12 cellular contexts compared by ENCODE assay signal in the genomic region with DNA sequence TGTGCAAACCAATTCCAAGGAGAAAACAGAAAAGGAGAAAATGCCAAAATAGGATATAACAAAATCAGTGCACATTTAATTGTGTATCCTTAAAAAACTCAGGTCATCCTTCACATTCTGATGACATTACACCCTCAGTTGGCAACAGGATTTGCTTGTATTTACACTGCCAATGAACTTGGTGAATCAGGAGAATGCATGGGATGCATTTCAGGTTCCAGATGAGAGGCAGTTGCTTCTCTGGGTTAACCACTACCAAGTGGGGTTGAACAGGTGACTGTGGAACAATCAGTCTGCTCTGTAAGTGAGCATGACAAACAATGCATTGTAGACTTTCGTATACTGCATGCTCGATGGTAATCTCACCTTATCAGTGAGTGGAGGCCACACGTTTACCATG.
A peak's percentile ranks its signal among the peaks of the same experiment; 100 is the strongest.
DNase-seq lines count a peak whose midpoint lies in the region; ATAC-seq and TF ChIP-seq lines count a peak whose summit lies in the region.
"Had no signal": no experiment of that assay in that cellular context is flagged by ENCODE, and none has a peak within 500 bp of the region (broad histone marks: within the 10 kb centered on the region; RNA-seq: fewer than 3 reads in every experiment).

No MANE protein-coding gene starts in this region.

- H3K9me3 ChIP-seq in thyroid gland, result no peaks in the 10 kb centered on the region

- intact Hi-C loops in thyroid gland (cut with DNase I), result no loop called here

- peaks cover 5% of the 10 kb centered on the region for H3K36me3 ChIP-seq in brain microvascular endothelial cell (replicated peaks)
- H3K36me3 ChIP-seq in thyroid gland, result no peaks in the 10 kb centered on the region

- WGBS in thyroid gland, 2 donors, result 82 to 93% methylated on average over 3 of the region's 3 CpGs

- no peak for TF ChIP-seq POLR2A in thyroid gland (IDR thresholded peaks at IDR 0.05)

- peak; percentile 29 for DNase-seq in M059J (ENCODE audit: low read depth)
- DNase-seq in brain microvascular endothelial cell, result no peak
- peak; percentile 60 for DNase-seq in kidney tubule cell (ENCODE audit: low spot score)
- DNase-seq in thyroid gland, result no peak
- DNase-seq in COLO668 (lab: John Stamatoyannopoulos, UW; ENCODE audit: unreplicated experiment), result no peak
- no peak for DNase-seq in NCI-H1436 treated with DMSO at 0.1 percent for 48 hours (lab: John Stamatoyannopoulos, UW)
- DNase-seq: activated T-cell treated with anti-CD3 and anti-CD28 coated beads, Interleukin-2, amount 50 U/mL, for 24 hours; cerebellar nuclear complex; Kasumi-1; small intestine had no signal

- no peak for ATAC-seq in GM18498 (IDR thresholded peaks at IDR 0.05; ENCODE audit: unreplicated experiment)

- peak overlapping the region; percentile 94 for H3K27ac ChIP-seq in brain microvascular endothelial cell
- peak overlapping the region in 2 of 3 donors; percentile 57 to 64 for H3K27ac ChIP-seq in thyroid gland
- H3K27ac ChIP-seq: RWPE1 had no signal

- H3K4me3 ChIP-seq in brain microvascular endothelial cell (ENCODE audit: low read depth, low read length) (no peak overlapping the region), thyroid gland (replicated peaks in 1 of 3) (no peak overlapping the region)

- in situ Hi-C loops in brain microvascular endothelial cell (cut with HindIII; ENCODE audit: low pct_ligation_motif_present, low sequenced_read_pairs), result no loop called here

- H3K4me1 ChIP-seq in thyroid gland, result peaks cover 35 to 41% of the 10 kb centered on the region in 2 donors

- no peaks in the 10 kb centered on the region for H3K27me3 ChIP-seq in brain microvascular endothelial cell (replicated peaks)
- no peaks in the 10 kb centered on the region for H3K27me3 ChIP-seq in thyroid gland

- TF ChIP-seq CTCF in brain microvascular endothelial cell (IDR thresholded peaks at IDR 0.05; ENCODE audit: low read depth, low read length, missing control alignments), result no peak
- no peak for TF ChIP-seq CTCF in thyroid gland (IDR thresholded peaks at IDR 0.05)

Comparison
In these comparisons a context has a peak if more than half of its experiments do, and no peak if none do; other contexts are left out.
1. DNase-seq: peak in M059J (single experiment) and kidney tubule cell (single experiment); none in brain microvascular endothelial cell (single experiment), thyroid gland (0 of 2), COLO668 (single experiment) and NCI-H1436 treated with DMSO at 0.1 percent for 48 hours (single experiment).